Comparison of ENCODE assay signal across 1 cellular context in the genomic region with DNA sequence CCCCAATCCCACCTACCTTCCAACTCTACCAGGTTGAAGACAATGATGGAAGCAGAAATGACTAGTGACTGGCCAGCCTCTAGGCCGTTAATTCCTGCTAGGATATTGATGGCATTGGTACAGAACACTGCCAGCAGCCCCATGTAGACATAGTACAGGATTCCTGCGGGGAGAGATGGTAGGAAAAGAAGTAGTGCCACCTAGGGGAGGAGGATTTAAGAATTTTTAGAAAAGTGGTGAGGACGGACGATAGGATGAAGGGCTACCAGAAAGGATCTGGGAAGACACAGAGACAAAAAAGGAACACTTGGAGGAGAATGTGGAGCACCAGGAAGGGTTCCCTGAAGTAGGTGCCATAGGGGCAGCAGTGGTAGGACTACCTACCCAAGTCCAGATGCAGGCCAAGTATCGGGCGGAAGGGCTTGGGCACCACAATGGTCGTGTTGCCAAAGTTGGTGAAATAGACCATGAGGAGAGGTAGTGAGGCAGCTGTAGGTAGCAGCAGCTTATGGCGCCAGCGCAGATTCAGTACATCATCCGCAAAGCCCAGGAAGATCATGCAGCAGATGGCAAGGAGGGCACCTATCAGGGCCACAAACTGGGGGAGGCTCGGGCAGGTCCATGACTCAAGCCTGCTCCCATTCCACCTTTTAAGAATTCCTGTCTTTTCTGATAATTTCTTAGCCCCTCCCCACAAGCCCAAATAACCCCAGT.
TF ChIP-seq lines count a peak whose summit lies in the region.

No MANE protein-coding gene starts in this region.

TF ChIP-seq in SK-N-SH treated with all-trans-retinoic acid at 6 μM for 48 hours, 23 proteins besides CTCF, POLR2A, EP300 and RAD21 (continued from another document):
- TF ChIP-seq, protein P1, sequence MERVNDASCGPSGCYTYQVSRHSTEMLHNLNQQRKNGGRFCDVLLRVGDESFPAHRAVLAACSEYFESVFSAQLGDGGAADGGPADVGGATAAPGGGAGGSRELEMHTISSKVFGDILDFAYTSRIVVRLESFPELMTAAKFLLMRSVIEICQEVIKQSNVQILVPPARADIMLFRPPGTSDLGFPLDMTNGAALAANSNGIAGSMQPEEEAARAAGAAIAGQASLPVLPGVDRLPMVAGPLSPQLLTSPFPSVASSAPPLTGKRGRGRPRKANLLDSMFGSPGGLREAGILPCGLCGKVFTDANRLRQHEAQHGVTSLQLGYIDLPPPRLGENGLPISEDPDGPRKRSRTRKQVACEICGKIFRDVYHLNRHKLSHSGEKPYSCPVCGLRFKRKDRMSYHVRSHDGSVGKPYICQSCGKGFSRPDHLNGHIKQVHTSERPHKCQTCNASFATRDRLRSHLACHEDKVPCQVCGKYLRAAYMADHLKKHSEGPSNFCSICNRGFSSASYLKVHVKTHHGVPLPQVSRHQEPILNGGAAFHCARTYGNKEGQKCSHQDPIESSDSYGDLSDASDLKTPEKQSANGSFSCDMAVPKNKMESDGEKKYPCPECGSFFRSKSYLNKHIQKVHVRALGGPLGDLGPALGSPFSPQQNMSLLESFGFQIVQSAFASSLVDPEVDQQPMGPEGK (CRISPR knock-in tag; IDR thresholded peaks at IDR 0.05; ENCODE audit: borderline replicate concordance): no peak
- TF ChIP-seq, protein P2, sequence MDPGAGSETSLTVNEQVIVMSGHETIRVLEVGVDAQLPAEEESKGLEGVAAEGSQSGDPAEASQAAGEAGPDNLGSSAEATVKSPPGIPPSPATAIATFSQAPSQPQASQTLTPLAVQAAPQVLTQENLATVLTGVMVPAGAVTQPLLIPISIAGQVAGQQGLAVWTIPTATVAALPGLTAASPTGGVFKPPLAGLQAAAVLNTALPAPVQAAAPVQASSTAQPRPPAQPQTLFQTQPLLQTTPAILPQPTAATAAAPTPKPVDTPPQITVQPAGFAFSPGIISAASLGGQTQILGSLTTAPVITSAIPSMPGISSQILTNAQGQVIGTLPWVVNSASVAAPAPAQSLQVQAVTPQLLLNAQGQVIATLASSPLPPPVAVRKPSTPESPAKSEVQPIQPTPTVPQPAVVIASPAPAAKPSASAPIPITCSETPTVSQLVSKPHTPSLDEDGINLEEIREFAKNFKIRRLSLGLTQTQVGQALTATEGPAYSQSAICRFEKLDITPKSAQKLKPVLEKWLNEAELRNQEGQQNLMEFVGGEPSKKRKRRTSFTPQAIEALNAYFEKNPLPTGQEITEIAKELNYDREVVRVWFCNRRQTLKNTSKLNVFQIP (CRISPR knock-in tag; IDR thresholded peaks at IDR 0.05; ENCODE audit: borderline replicate concordance, low read depth): no peak
TF ChIP-seq in SK-N-SH treated with all-trans-retinoic acid at 6 μM for 48 hours: peak in this region for 0.
